In the genomic region with DNA sequence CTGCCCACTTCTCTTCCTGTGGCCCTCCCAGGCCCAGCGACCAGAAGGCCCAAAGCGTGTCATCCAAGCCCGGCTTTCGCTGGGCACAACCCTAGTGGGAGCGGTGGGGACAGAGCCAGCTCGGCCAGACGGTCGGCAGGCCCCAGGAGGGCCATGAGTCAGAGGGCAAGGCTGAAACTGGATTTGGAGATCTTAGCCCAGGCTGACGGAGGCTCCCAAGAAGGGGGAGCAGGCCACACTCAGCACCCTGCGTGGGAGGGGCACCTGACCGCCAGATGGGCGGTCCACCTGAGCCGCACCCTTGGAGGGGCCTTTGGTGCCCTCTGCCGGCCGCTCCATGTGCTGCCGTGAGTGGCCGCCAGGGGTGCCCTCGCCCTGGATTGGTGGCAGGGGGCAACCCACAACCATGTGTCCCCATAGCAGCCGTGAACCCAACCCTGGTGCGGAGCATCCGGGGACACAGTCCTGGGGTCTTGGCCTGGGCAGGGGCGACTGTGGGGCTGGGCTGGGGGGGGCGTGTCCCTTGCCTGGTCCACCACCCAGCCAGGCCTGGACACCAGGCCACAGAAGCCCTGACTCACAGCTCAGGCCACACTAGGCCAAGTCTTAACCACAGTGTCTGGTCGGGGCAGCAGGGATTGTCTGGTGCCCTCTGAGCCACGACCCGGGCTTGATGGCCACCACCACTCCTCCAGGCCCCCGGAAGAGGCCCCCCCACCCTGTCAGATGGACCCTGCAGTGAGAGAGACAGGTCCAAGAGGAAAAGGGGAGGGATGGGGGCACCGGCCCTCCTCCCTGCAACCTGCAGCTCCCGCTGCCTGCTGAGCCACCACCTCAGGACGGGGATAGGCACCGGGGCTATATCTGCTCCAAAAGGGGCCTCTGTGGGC, we compare ENCODE assay signal across 8 cellular contexts. TPM values are rescaled to one million over a fixed set of nuclear protein-coding genes. Genes with fewer than 3 reads are reported as not detected.
DNase-seq lines count a peak whose midpoint lies in the region; ATAC-seq and TF ChIP-seq lines count a peak whose summit lies in the region.

No MANE protein-coding gene starts in this region.

- no peaks in the 10 kb centered on the region for H3K9me2 ChIP-seq in SU-DHL-6 (replicated peaks; ENCODE audit: insufficient read depth, low read length)

- no peaks in the 10 kb centered on the region for H3K4me1 ChIP-seq in HUES64 (ENCODE audit: insufficient read depth, low read length)
- peaks cover 0 to 30% (median 22%) of the 10 kb centered on the region in 12 donors for H3K4me1 ChIP-seq in heart left ventricle
- no peaks in the 10 kb centered on the region for H3K4me1 ChIP-seq in rectal smooth muscle tissue (ENCODE audit: control insufficient read depth, insufficient read depth, low read length)
- peaks cover 39% of the 10 kb centered on the region for H3K4me1 ChIP-seq in vagina

- H3K36me3 Mint-ChIP-seq in activated naive CD8-positive, alpha-beta T cell treated with anti-CD3 and anti-CD28 coated beads, Interleukin-2, amount 50 U/mL, for 24 hours (ENCODE audit: low read depth) = no peaks in the 10 kb centered on the region

- peaks cover 21% of the 10 kb centered on the region for H3K27me3 ChIP-seq in HUES64 (ENCODE audit: insufficient read depth, low read length)
- no peaks in the 10 kb centered on the region for H3K27me3 ChIP-seq in SU-DHL-6 (ENCODE audit: low read length)
- H3K27me3 ChIP-seq in heart left ventricle = peaks cover 18 to 60% (median 29%) of the 10 kb centered on the region in 9 donors
- no peaks in the 10 kb centered on the region for H3K27me3 ChIP-seq in rectal smooth muscle tissue (ENCODE audit: control insufficient read depth, insufficient read depth, low read length)
- no peaks in the 10 kb centered on the region for H3K27me3 ChIP-seq in vagina

- H3K27ac ChIP-seq in HUES64 (ENCODE audit: low read depth, low read length) (peak overlapping the region; percentile 16; the same call in 1 of the 2 replicates), SU-DHL-6 (ENCODE audit: low read depth, low read length) (no peak overlapping the region), heart left ventricle (peak overlapping the region in 1 of 12 donors; percentile 1), rectal smooth muscle tissue (ENCODE audit: low read depth, low read length) (no peak overlapping the region), vagina (peak overlapping the region; percentile 81)

- TF ChIP-seq CTCF in SU-DHL-6 (IDR thresholded peaks at IDR 0.05; ENCODE audit: insufficient read depth, low read length, poor library complexity, severe bottlenecking) (peak; percentile 99), heart left ventricle (IDR thresholded peaks at IDR 0.05) (peak; percentile 90 to 99 (median 94)), vagina (IDR thresholded peaks at IDR 0.05) (peak; percentile 89 to 98 (median 97))

- ATAC-seq in activated naive CD8-positive, alpha-beta T cell treated with anti-CD3 and anti-CD28 coated beads, Interleukin-2, amount 50 U/mL, for 24 hours = peak; percentile 75
- ATAC-seq in heart left ventricle = peak; percentile 69 to 92 (median 86)

- DNase-seq in NCI-H2029 (lab: John Stamatoyannopoulos, UW) = peak; percentile 51
- DNase-seq in NCI-H2029 treated with DMSO at 0.1 percent for 48 hours (lab: John Stamatoyannopoulos, UW) = no peak
- DNase-seq in activated naive CD8-positive, alpha-beta T cell treated with anti-CD3 and anti-CD28 coated beads, Interleukin-2, amount 50 U/mL, for 24 hours = peak; percentile 91
- peak; percentile 68 to 88 (median 85) for DNase-seq in heart left ventricle
- DNase-seq in vagina (ENCODE audit: extremely low spot score in 2 of 2) = no peak

- intact Hi-C loops in heart left ventricle (cut with DNase I) = loop anchor here in 7 of 10 donors (1.0 to 10.0 kb wide), 6 partner anchors 63 to 176 kb away; no protein-coding TSS in a partner anchor
- intact Hi-C loops in vagina (cut with DNase I) = loop anchor here (5.0 to 10.0 kb wide), 2 partner anchors 66 to 173 kb away; no protein-coding TSS in a partner anchor

- H4K20me1 ChIP-seq in SU-DHL-6 (ENCODE audit: low read depth, low read length) = no peaks in the 10 kb centered on the region

- TF ChIP-seq POLR2A in heart left ventricle (IDR thresholded peaks at IDR 0.05) = no peak
- no peak for TF ChIP-seq POLR2A in vagina (IDR thresholded peaks at IDR 0.05)

- no peak overlapping the region for H3K4me2 ChIP-seq in SU-DHL-6 (ENCODE audit: low read depth, low read length, poor library complexity, severe bottlenecking)

- H3K9me3 ChIP-seq in HUES64 (ENCODE audit: insufficient read depth, low read depth, low read length) (no peaks in the 10 kb centered on the region), SU-DHL-6 (ENCODE audit: insufficient read depth, low read length) (no peaks in the 10 kb centered on the region), heart left ventricle (no peaks in the 10 kb centered on the region), vagina (no peaks in the 10 kb centered on the region)

- H3K79me2 ChIP-seq in SU-DHL-6 (ENCODE audit: insufficient read depth, low read length) = no peaks in the 10 kb centered on the region

- no peak overlapping the region for H3K4me3 Mint-ChIP-seq in activated naive CD8-positive, alpha-beta T cell treated with anti-CD3 and anti-CD28 coated beads, Interleukin-2, amount 50 U/mL, for 24 hours

- H3K9ac ChIP-seq in HUES64 (ENCODE audit: low read depth, low read length) = no peak overlapping the region
- H3K9ac ChIP-seq in SU-DHL-6 (ENCODE audit: low read length) = no peak overlapping the region
- peak overlapping the region; percentile 45 for H3K9ac ChIP-seq in rectal smooth muscle tissue (ENCODE audit: low read length)

- H3K27ac Mint-ChIP-seq in activated naive CD8-positive, alpha-beta T cell treated with anti-CD3 and anti-CD28 coated beads, Interleukin-2, amount 50 U/mL, for 24 hours = no peak overlapping the region

- no peak overlapping the region for H3K4me3 ChIP-seq in HUES64 (ENCODE audit: low read length)
- H3K4me3 ChIP-seq in SU-DHL-6 (ENCODE audit: insufficient read depth, low read length, poor library complexity, severe bottlenecking) = no peak overlapping the region
- no peak overlapping the region for H3K4me3 ChIP-seq in heart left ventricle
- no peak overlapping the region for H3K4me3 ChIP-seq in rectal smooth muscle tissue (ENCODE audit: low read length)
- no peak overlapping the region for H3K4me3 ChIP-seq in vagina

- WGBS in HUES64 = 39% methylated on average over 31 of the region's 31 CpGs
- WGBS in heart left ventricle, 4 donors = 28 to 48% (median 32%) methylated on average over 10 to 31 of the region's 31 CpGs

- H3K27me3 Mint-ChIP-seq in activated naive CD8-positive, alpha-beta T cell treated with anti-CD3 and anti-CD28 coated beads, Interleukin-2, amount 50 U/mL, for 24 hours = peaks cover 7% of the 10 kb centered on the region

- H3K4me1 Mint-ChIP-seq in activated naive CD8-positive, alpha-beta T cell treated with anti-CD3 and anti-CD28 coated beads, Interleukin-2, amount 50 U/mL, for 24 hours = peaks cover 14% of the 10 kb centered on the region

- H2AFZ ChIP-seq in SU-DHL-6 (ENCODE audit: low read depth, low read length, severe bottlenecking) = no peak overlapping the region

- H3K9me3 Mint-ChIP-seq in activated naive CD8-positive, alpha-beta T cell treated with anti-CD3 and anti-CD28 coated beads, Interleukin-2, amount 50 U/mL, for 24 hours = no peaks in the 10 kb centered on the region

- H3K36me3 ChIP-seq in HUES64 (ENCODE audit: insufficient read depth, low read length) = no peaks in the 10 kb centered on the region
- H3K36me3 ChIP-seq in SU-DHL-6 (ENCODE audit: low read length) = no peaks in the 10 kb centered on the region
- H3K36me3 ChIP-seq in heart left ventricle = no peaks in the 10 kb centered on the region
- H3K36me3 ChIP-seq in rectal smooth muscle tissue (ENCODE audit: control insufficient read depth, insufficient read depth, low read length) = no peaks in the 10 kb centered on the region
- no peaks in the 10 kb centered on the region for H3K36me3 ChIP-seq in vagina

- H3F3A ChIP-seq in SU-DHL-6 (ENCODE audit: insufficient read depth) = peaks cover 3% of the 10 kb centered on the region; the same call in 1 of the 2 replicates

RNA-seq across cellular contexts. Expression of gene TALDO1, which starts 19.2 kb away (rescaled TPM):
- 182 TPM for polyA plus RNA-seq in HUES64 (2013, experiment 1 of 2)
- 176 TPM for polyA plus RNA-seq in HUES64 (2013, experiment 2 of 2)
- total RNA-seq in heart left ventricle (100 to 1,000 TPM in 5 of 9 donors, 10 to 100 TPM in 4; 80.5 to 145 (median 105) TPM), vagina (158 TPM)
- 100 to 1,000 TPM in 1 of 2 donors, 10 to 100 TPM in 1; 66.9 to 123 TPM for polyA plus RNA-seq in heart left ventricle

RNA-seq across cellular contexts. Expression of gene EPS8L2, which starts 22.1 kb away (rescaled TPM):
- 16.7 TPM for polyA plus RNA-seq in HUES64 (2013, experiment 1 of 2)
- polyA plus RNA-seq in HUES64 (2013, experiment 2 of 2) = 15.1 TPM
- total RNA-seq in heart left ventricle = 10 to 100 TPM in 1 of 9 donors, 1 to 10 TPM in 7, under 1 TPM in 1; 0.72 to 15.5 (median 1.5) TPM
- polyA plus RNA-seq in heart left ventricle = 1 to 10 TPM; 1.5 to 2.6 TPM
- total RNA-seq in vagina = 195 TPM

RNA-seq across cellular contexts. Expression of gene TMEM80, which starts 32.5 kb away (rescaled TPM):
- polyA plus RNA-seq in HUES64 (2013, experiment 1 of 2) = 13.7 TPM
- polyA plus RNA-seq in HUES64 (2013, experiment 2 of 2) = 17.6 TPM
- total RNA-seq in heart left ventricle = 10 to 100 TPM in 7 of 9 donors, 1 to 10 TPM in 2; 8.9 to 18.2 (median 15.0) TPM
- 10 to 100 TPM in 1 of 2 donors, 1 to 10 TPM in 1; 8.0 to 14.9 TPM for polyA plus RNA-seq in heart left ventricle
- total RNA-seq in vagina = 12.8 TPM

RNA-seq across cellular contexts. Expression of gene DEAF1, which starts 33.1 kb away (rescaled TPM):
- 41.2 TPM for polyA plus RNA-seq in HUES64 (2013, experiment 1 of 2)
- 53.1 TPM for polyA plus RNA-seq in HUES64 (2013, experiment 2 of 2)
- total RNA-seq in heart left ventricle (10 to 100 TPM; 11.8 to 25.6 (median 15.1) TPM), vagina (33.6 TPM)
- polyA plus RNA-seq in heart left ventricle = 10 to 100 TPM; 14.3 to 17.8 TPM

RNA-seq across cellular contexts. Expression of gene GATD1, which starts 49.2 kb away (rescaled TPM):
- polyA plus RNA-seq in HUES64 (2013, experiment 1 of 2) = 21.3 TPM
- 22.1 TPM for polyA plus RNA-seq in HUES64 (2013, experiment 2 of 2)
- total RNA-seq in heart left ventricle = 10 to 100 TPM; 13.4 to 30.8 (median 21.5) TPM
- polyA plus RNA-seq in heart left ventricle = 10 to 100 TPM; 20.4 to 20.5 TPM
- total RNA-seq in vagina = 33.4 TPM

Comparison
In these comparisons a context has a peak if more than half of its experiments do, and no peak if none do; other contexts are left out.
1. DNase-seq: peak in NCI-H2029 (single experiment), activated naive CD8-positive, alpha-beta T cell treated with anti-CD3 and anti-CD28 coated beads, Interleukin-2, amount 50 U/mL, for 24 hours (single experiment) and heart left ventricle (5 of 5); none in NCI-H2029 treated with DMSO at 0.1 percent for 48 hours (single experiment) and vagina (0 of 2).
2. H3K27ac ChIP-seq: peak in HUES64 (single experiment) and vagina (single experiment); none in SU-DHL-6 (single experiment) and rectal smooth muscle tissue (single experiment).
3. RNA of gene EPS8L2, which starts 22.1 kb away (total RNA-seq): 195 TPM in vagina (single experiment); 0.72 to 15.5 TPM in heart left ventricle; every median in the first group is over 10 times any median in the second.
4. Peak in every context shown above with its lines, with median percentiles within 50 percentile points of each other: CTCF ChIP-seq.